In the genomic region with DNA sequence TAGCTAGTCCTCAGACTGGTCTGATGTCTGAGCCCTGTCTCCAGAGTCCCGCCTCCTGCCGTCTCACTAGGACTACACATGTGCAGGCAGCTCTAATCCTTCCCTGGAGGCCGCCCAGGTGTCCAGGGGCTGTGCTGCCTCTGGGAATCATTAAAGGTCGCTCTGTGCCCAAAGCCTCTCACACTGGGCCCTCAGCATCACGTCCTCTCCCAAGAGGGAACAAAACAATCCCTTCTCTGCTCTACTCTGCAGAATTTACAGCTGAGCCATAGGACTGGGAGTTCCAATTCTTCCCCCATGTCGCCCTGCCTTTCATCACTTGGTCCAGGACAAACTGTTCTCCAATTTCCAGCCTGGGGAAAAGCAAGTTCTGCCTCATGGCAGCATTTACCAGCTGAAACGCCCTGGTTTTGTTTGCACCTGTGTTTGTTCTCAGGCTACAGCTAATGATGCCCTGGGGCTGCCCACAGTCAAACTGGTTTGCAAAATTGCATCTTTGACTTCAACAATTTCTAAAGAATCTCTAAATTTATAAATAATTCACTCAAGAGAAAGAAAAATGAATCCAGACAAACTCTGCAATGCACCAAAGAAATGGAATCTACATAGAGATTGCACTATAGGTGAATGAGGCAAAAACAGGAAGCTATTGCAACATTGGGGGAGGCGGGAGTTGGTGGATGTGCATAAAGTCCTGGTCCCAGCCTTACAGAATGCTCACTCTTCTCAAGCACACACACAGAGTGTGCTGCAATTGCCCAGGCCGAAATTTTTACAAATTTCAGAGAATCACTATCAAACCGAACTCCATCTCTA, we compare ENCODE assay signal across 8 cellular contexts. TPM values are rescaled to one million over a fixed set of nuclear protein-coding genes. Genes with fewer than 3 reads are reported as not detected.
DNase-seq lines count a peak whose midpoint lies in the region; ATAC-seq and TF ChIP-seq lines count a peak whose summit lies in the region.

No MANE protein-coding gene starts in this region.

- no TSS peak for BruUV-seq in PC-9 (replicated peaks; lab: Mats Ljungman, UMichigan)

- peaks cover 22% of the 10 kb centered on the region for H3K4me1 ChIP-seq in PC-9 (replicated peaks; ENCODE audit: insufficient read depth)

- ATAC-seq in GM19452 (IDR thresholded peaks at IDR 0.05; ENCODE audit: unreplicated experiment) (no peak), HG03354 (IDR thresholded peaks at IDR 0.05; ENCODE audit: poor library complexity, severe bottlenecking, unreplicated experiment) (no peak), GM21717 (IDR thresholded peaks at IDR 0.05; ENCODE audit: unreplicated experiment) (no peak)

- H3K27me3 ChIP-seq in PC-9 (ENCODE audit: insufficient read depth, low read depth) = no peaks in the 10 kb centered on the region

- no peaks in the 10 kb centered on the region for H3K36me3 ChIP-seq in PC-9 (ENCODE audit: low read depth)

- no peaks in the 10 kb centered on the region; the same call in 1 of the 2 replicates for H3K9me2 ChIP-seq in PC-9 (ENCODE audit: insufficient read depth)

- no peaks in the 10 kb centered on the region for H4K20me1 ChIP-seq in PC-9 (ENCODE audit: insufficient read depth)

- peaks cover 24% of the 10 kb centered on the region for H3F3A ChIP-seq in PC-9 (ENCODE audit: insufficient read depth, low read depth)

- intact Hi-C loops in PC-9 (cut with micrococcal nuclease; ENCODE audit: unreplicated experiment) = no loop called here

- H3K4me3 ChIP-seq in PC-9 = no peak overlapping the region
- H3K4me3 ChIP-seq in fibroblast of pulmonary artery (replicated peaks; ENCODE audit: low read depth, low read length) = no peak overlapping the region

- CTCF ChIA-PET in PC-9 (lab: Charles Lee) = interaction anchor here (0.7 kb wide), 1 partner anchor 156 kb away, joined by 4 read pairs; no protein-coding TSS in a partner anchor

- no peak for TF ChIP-seq CTCF in PC-9 (conservative IDR thresholded peaks at IDR 0.05)
- TF ChIP-seq CTCF in fibroblast of pulmonary artery (IDR thresholded peaks at IDR 0.05; ENCODE audit: low read length, missing control alignments) = no peak

- peak; percentile 88 for DNase-seq in AML-193 (lab: John Stamatoyannopoulos, UW)
- peak; percentile 44 for DNase-seq in KG1 (lab: John Stamatoyannopoulos, UW)
- DNase-seq in PC-9 = peak; percentile 25 to 80
- DNase-seq in fibroblast of pulmonary artery (ENCODE audit: low read depth) = peak; percentile 80
- no peak for DNase-seq in AG20443 (ENCODE audit: low spot score)

- no peaks in the 10 kb centered on the region for H3K79me2 ChIP-seq in PC-9 (ENCODE audit: low read depth)

- H3K9me3 ChIP-seq in PC-9 (ENCODE audit: insufficient read depth, low read depth) = no peaks in the 10 kb centered on the region

- peak overlapping the region; percentile 89 for H3K27ac ChIP-seq in PC-9

- H3K4me2 ChIP-seq in PC-9 = peak overlapping the region; percentile 61

- POLR2A ChIA-PET in PC-9 (lab: Charles Lee; ENCODE audit: unreplicated experiment) = interaction anchor here (0.7 kb wide), 3 partner anchors 26 to 624 kb away, joined by 3 to 4 read pairs (median 4); a partner anchor contains a TSS

- H2AFZ ChIP-seq in PC-9 = peak overlapping the region; percentile 37; the same call in 1 of the 2 replicates

RNA-seq across cellular contexts. Expression of a gene that starts 7.2 kb away (rescaled TPM):
- total RNA-seq in PC-9 (2021) = 278 and 291 TPM in 2 replicates

RNA-seq across cellular contexts. Expression of a gene that starts 58.3 kb away (rescaled TPM):
- 22.1 and 27.8 TPM in 2 replicates for total RNA-seq in PC-9 (2021)
